26 cellular contexts compared by ENCODE assay signal in genomic region chr18:48090702-48091101, GRCh38.
"Had no signal": no experiment of that assay in that cellular context is flagged by ENCODE, and none has a peak within 500 bp of the region (broad histone marks: within the 10 kb centered on the region; RNA-seq: fewer than 3 reads in every experiment).

No MANE protein-coding gene starts in this region.

- H3K27me3 ChIP-seq: heart left ventricle, neural progenitor cell, ovary, right atrium auricular region, right lobe of liver, transverse colon, upper lobe of right lung had no signal

- H3K4me2 ChIP-seq: neural progenitor cell, smooth muscle cell had no signal

- FAIRE-seq: islet of Langerhans, urothelium cell line had no signal

- H3K9me3 ChIP-seq: heart left ventricle, lower lobe of right lung, ovary, right atrium auricular region, right lobe of liver, transverse colon, upper lobe of right lung had no signal

- DNase-seq: heart left ventricle; hypothalamus; immature natural killer cell; lower lobe of right lung; mammary epithelial cell; mesenchymal stem cell; naive B cell; natural killer cell; nephron progenitor cell; ovary; right lobe of liver; stimulated activated CD4-positive, alpha-beta T cell treated with anti-CD3 and anti-CD28 coated beads, Interleukin-1b, Interleukin-23, amount 100 ng/mL, for 48 hours; stimulated activated CD4-positive, alpha-beta T cell treated with anti-CD3 and anti-CD28 coated beads, Interleukin-2, amount 100 ng/mL, for 48 hours; stimulated activated CD4-positive, alpha-beta T cell treated with anti-CD3 and anti-CD28 coated beads, Interleukin-4, amount 100 ng/mL, for 4 hours; stimulated activated CD8-positive, alpha-beta memory T cell treated with anti-CD3 and anti-CD28 coated beads, Interleukin-4, amount 100 ng/mL, for 48 hours; stimulated activated naive CD4-positive, alpha-beta T cell treated with Interleukin-2 at 50 U/mL for 16 hours; stimulated activated naive CD8-positive, alpha-beta T cell treated with anti-CD3 and anti-CD28 coated beads, Interleukin-15, amount 100 ng/mL, for 72 hours; substantia nigra; transverse colon; upper lobe of right lung had no signal

- H3K4me1 ChIP-seq: heart left ventricle, lower lobe of right lung, neural progenitor cell, right atrium auricular region, right lobe of liver, upper lobe of right lung had no signal

- H3K4me3 ChIP-seq: heart left ventricle, lower lobe of right lung, neural progenitor cell, ovary, right atrium auricular region, right lobe of liver, smooth muscle cell, transverse colon, upper lobe of right lung had no signal

- H3K9ac ChIP-seq: neural progenitor cell had no signal

- ATAC-seq: heart left ventricle; natural killer cell; stimulated activated memory B cell treated with anti-CD40 and anti-IgM and Interleukin-4, amounts not matched to agents 10 μg/mL and 1 μg/mL and 100 μg/mL, for 72 hours; stimulated activated naive CD8-positive, alpha-beta T cell treated with anti-CD3 and anti-CD28 coated beads, Interleukin-15, amount 100 ng/mL, for 72 hours had no signal

- H3K27ac ChIP-seq: heart left ventricle, lower lobe of right lung, neural progenitor cell, ovary, right atrium auricular region, right lobe of liver, transverse colon, upper lobe of right lung had no signal

- H3K36me3 ChIP-seq: heart left ventricle, lower lobe of right lung, neural progenitor cell, ovary, right atrium auricular region, right lobe of liver, upper lobe of right lung had no signal

- H2AFZ ChIP-seq: neural progenitor cell had no signal
